Comparison of ENCODE assay signal across 12 cellular contexts in genomic region chr11:119155733-119156492, GRCh38. TPM values are rescaled to one million over a fixed set of nuclear protein-coding genes. Genes with fewer than 3 reads are reported as not detected.
DNase-seq lines count a peak whose midpoint lies in the region; ATAC-seq and TF ChIP-seq lines count a peak whose summit lies in the region.
"Had no signal": no experiment of that assay in that cellular context is flagged by ENCODE, and none has a peak within 500 bp of the region (broad histone marks: within the 10 kb centered on the region; RNA-seq: fewer than 3 reads in every experiment).

No MANE protein-coding gene starts in this region.

- ATAC-seq in GM18868 (IDR thresholded peaks at IDR 0.05; ENCODE audit: unreplicated experiment), result no peak
- ATAC-seq in GM21529 (IDR thresholded peaks at IDR 0.05; ENCODE audit: unreplicated experiment), result no peak

- H3K4me3 ChIP-seq in fibroblast of the aortic adventitia (ENCODE audit: low read depth, low read length), result no peak overlapping the region
- H3K4me3 ChIP-seq: skin epidermis, suprapubic skin had no signal

- peak; percentile 13 for TF ChIP-seq CTCF in fibroblast of the aortic adventitia (IDR thresholded peaks at IDR 0.05; ENCODE audit: insufficient read depth, low read length)

- DNase-seq in ACHN (peak; percentile 22), ELR (ENCODE audit: low read depth) (peak; percentile 73), OCI-M1 (lab: John Stamatoyannopoulos, UW) (peak; percentile 53), fibroblast of the aortic adventitia (ENCODE audit: low read depth) (no peak), HT-29 (ENCODE audit: low spot score) (no peak), NCI-H774 (lab: John Stamatoyannopoulos, UW) (no peak)
- DNase-seq: NCI-H1930 had no signal

- in situ Hi-C loops in ACHN (cut with HindIII; ENCODE audit: low pct_ligation_motif_present, low pct_unique_long_range_greater_than_20kb, low sequenced_read_pairs), result no loop called here

RNA-seq across cellular contexts. Expression of gene ABCG4, which starts 7.1 kb away (rescaled TPM):
- 0.08 TPM in 1 of 2 replicates, not detected in the other for total RNA-seq in fibroblast of the aortic adventitia (ENCODE audit: low replicate concordance)
- not detected in 2 replicates for total RNA-seq in HT-29 (2014; rRNA removed; shearing (Covaris generic))

RNA-seq across cellular contexts. Expression of gene NLRX1, which starts 12.6 kb away (rescaled TPM):
- 16.5 and 18.3 TPM in 2 replicates for total RNA-seq in fibroblast of the aortic adventitia (ENCODE audit: low replicate concordance)
- 13.1 and 21.1 TPM in 2 replicates for total RNA-seq in HT-29 (2014; rRNA removed; shearing (Covaris generic))

RNA-seq across cellular contexts. Expression of gene NHERF4, which starts 29.4 kb away (rescaled TPM):
- not detected in 2 replicates for total RNA-seq in fibroblast of the aortic adventitia (ENCODE audit: low replicate concordance)
- 1.8 TPM in 2 replicates for total RNA-seq in HT-29 (2014; rRNA removed; shearing (Covaris generic))
- total RNA-seq: activated CD8-positive, alpha-beta memory T cell treated with anti-CD3 and anti-CD28 coated beads for 36 hours had no signal

RNA-seq across cellular contexts. Expression of gene HINFP, which starts 34.5 kb away (rescaled TPM):
- total RNA-seq in fibroblast of the aortic adventitia (ENCODE audit: low replicate concordance), result 8.7 and 19.1 TPM in 2 replicates
- 15.5 and 16.9 TPM in 2 replicates for total RNA-seq in HT-29 (2014; rRNA removed; shearing (Covaris generic))

RNA-seq across cellular contexts. Expression of gene C2CD2L, which starts 48.8 kb away (rescaled TPM):
- 2.6 and 4.9 TPM in 2 replicates for total RNA-seq in fibroblast of the aortic adventitia (ENCODE audit: low replicate concordance)
- total RNA-seq in HT-29 (2014; rRNA removed; shearing (Covaris generic)), result 31.9 and 40.4 TPM in 2 replicates

Comparison
In these comparisons a context has a peak if more than half of its experiments do, and no peak if none do; other contexts are left out.
1. DNase-seq: peak in ACHN (single experiment), ELR (single experiment) and OCI-M1 (single experiment); none in fibroblast of the aortic adventitia (single experiment), HT-29 (single experiment) and NCI-H774 (single experiment).